In genomic region chr3:108088697-108089096, GRCh38 we compare ENCODE assay signal across 1 cellular context.
TF ChIP-seq lines count a peak whose summit lies in the region.

No MANE protein-coding gene starts in this region.

TF ChIP-seq in GM12878, 131 proteins besides CTCF, POLR2A, EP300 and RAD21 (continued from another document and continues in another):
- TF ChIP-seq RELA (IDR thresholded peaks at IDR 0.05; ENCODE audit: borderline replicate concordance, partially characterized antibody): peak; percentile 13
- TF ChIP-seq SMAD1 (IDR thresholded peaks at IDR 0.05; ENCODE audit: low read depth, partially characterized antibody): peak; percentile 41
- no peak for TF ChIP-seq ZZZ3 (IDR thresholded peaks at IDR 0.05; ENCODE audit: control insufficient read depth, insufficient read length, low read depth)
- no peak for TF ChIP-seq SMAD5 (IDR thresholded peaks at IDR 0.05; ENCODE audit: low read depth)
- peak; percentile 90 for TF ChIP-seq IRF4 (IDR thresholded peaks at IDR 0.05; ENCODE audit: low read depth, low read length)
- peak; percentile 91 for TF ChIP-seq IKZF1 (conservative IDR thresholded peaks at IDR 0.05)
- TF ChIP-seq ELK1 (IDR thresholded peaks at IDR 0.05; ENCODE audit: low read depth, low read length): no peak
- no peak for TF ChIP-seq EGR1 (IDR thresholded peaks at IDR 0.05; ENCODE audit: borderline replicate concordance in 1 of 2, low read depth in 2 of 2, low read length in 2 of 2)
- no peak for TF ChIP-seq NRF1 (conservative IDR thresholded peaks at IDR 0.05; ENCODE audit: low read depth, low read length)
- TF ChIP-seq BCL11A (IDR thresholded peaks at IDR 0.05; ENCODE audit: low read depth, low read length): peak; percentile 95
- no peak for TF ChIP-seq CHD1 (IDR thresholded peaks at IDR 0.05; ENCODE audit: low read depth, low read length)
- no peak for TF ChIP-seq TCF7 (IDR thresholded peaks at IDR 0.05; ENCODE audit: borderline replicate concordance)
- no peak for TF ChIP-seq PAX8 (IDR thresholded peaks at IDR 0.05)
- no peak for TF ChIP-seq RBBP5 (conservative IDR thresholded peaks at IDR 0.05)
- peak; percentile 43; the same call in 1 of the 2 replicates for TF ChIP-seq RAD51 (IDR thresholded peaks at IDR 0.05)
- no peak for TF ChIP-seq SP1 (IDR thresholded peaks at IDR 0.05; ENCODE audit: low read depth, low read length)
- TF ChIP-seq RUNX3 (IDR thresholded peaks at IDR 0.05; ENCODE audit: low read length): peak; percentile 95
- no peak for TF ChIP-seq SMC3 (IDR thresholded peaks at IDR 0.05; ENCODE audit: borderline replicate concordance, low read length)
- no peak for TF ChIP-seq E4F1 (IDR thresholded peaks at IDR 0.05; ENCODE audit: borderline replicate concordance, partially characterized antibody)
- peak; percentile 46; the same call in 1 of the 2 replicates for TF ChIP-seq ATF7 (IDR thresholded peaks at IDR 0.05; ENCODE audit: low read depth)
- TF ChIP-seq HDAC6 (IDR thresholded peaks at IDR 0.05; ENCODE audit: unreplicated experiment): no peak
- no peak for TF ChIP-seq CUX1 (IDR thresholded peaks at IDR 0.05; ENCODE audit: insufficient replicate concordance, low read depth, low read length)
- TF ChIP-seq MYC (IDR thresholded peaks at IDR 0.05; ENCODE audit: insufficient read depth, insufficient read length, insufficient replicate concordance, low read length, severe bottlenecking): no peak
- TF ChIP-seq MYB (IDR thresholded peaks at IDR 0.05; ENCODE audit: borderline replicate concordance, low read depth, low read length): no peak
- TF ChIP-seq SRF (IDR thresholded peaks at IDR 0.05; ENCODE audit: low read depth in 2 of 2, low read length in 2 of 2): no peak
- TF ChIP-seq CREB1 (IDR thresholded peaks at IDR 0.05; ENCODE audit: low read depth): no peak
- no peak for TF ChIP-seq RFX5 (IDR thresholded peaks at IDR 0.05; ENCODE audit: low read depth, low read length)
- TF ChIP-seq YBX1 (IDR thresholded peaks at IDR 0.05): no peak
- TF ChIP-seq HDAC2 (IDR thresholded peaks at IDR 0.05): no peak
- TF ChIP-seq NR2F1 (conservative IDR thresholded peaks at IDR 0.05): peak; percentile 90
- no peak for TF ChIP-seq HSF1 (IDR thresholded peaks at IDR 0.05; ENCODE audit: low read depth, low read length)
- TF ChIP-seq ZNF24 (IDR thresholded peaks at IDR 0.05): 0 out of 2 replicates have a peak, but pooled peaks have one; percentile 46
- TF ChIP-seq BMI1 (IDR thresholded peaks at IDR 0.05; ENCODE audit: borderline replicate concordance): peak; percentile 46; the same call in 1 of the 2 replicates
- no peak for TF ChIP-seq HCFC1 (IDR thresholded peaks at IDR 0.05; ENCODE audit: low read length)
- no peak for TF ChIP-seq CHD2 (IDR thresholded peaks at IDR 0.05; ENCODE audit: borderline replicate concordance, low read depth, low read length)
- no peak for TF ChIP-seq SUZ12 (IDR thresholded peaks at IDR 0.05; ENCODE audit: unreplicated experiment)
- TF ChIP-seq ZNF592 (IDR thresholded peaks at IDR 0.05): no peak
- no peak for TF ChIP-seq TARDBP (IDR thresholded peaks at IDR 0.05; ENCODE audit: borderline replicate concordance)
- TF ChIP-seq USF2 (IDR thresholded peaks at IDR 0.05; ENCODE audit: borderline replicate concordance, low read depth, low read length): no peak
- TF ChIP-seq POLR2AphosphoS2 (IDR thresholded peaks at IDR 0.05; ENCODE audit: low read depth, low read length): no peak
- TF ChIP-seq MXI1 (IDR thresholded peaks at IDR 0.05; ENCODE audit: low read depth, low read length): no peak
- no peak for TF ChIP-seq PRDM15 (CRISPR knock-in tag; IDR thresholded peaks at IDR 0.05)
- TF ChIP-seq SPI1 (IDR thresholded peaks at IDR 0.05; ENCODE audit: borderline replicate concordance, insufficient read depth, low read depth, low read length): no peak
- no peak for TF ChIP-seq ZSCAN29 (IDR thresholded peaks at IDR 0.05)
- TF ChIP-seq STAT1 (conservative IDR thresholded peaks at IDR 0.05): no peak
- no peak for TF ChIP-seq CHD4 (IDR thresholded peaks at IDR 0.05)
- TF ChIP-seq MEF2A (IDR thresholded peaks at IDR 0.05; ENCODE audit: insufficient read depth, low read depth, low read length): 0 out of 2 replicates have a peak, but pooled peaks have one; percentile 40
- no peak for TF ChIP-seq SREBF2 (IDR thresholded peaks at IDR 0.05; ENCODE audit: low read length)
- TF ChIP-seq CEBPB (IDR thresholded peaks at IDR 0.05; ENCODE audit: borderline replicate concordance in 1 of 2, low read depth in 2 of 2, low read length in 2 of 2): no peak
- no peak for TF ChIP-seq TAF1 (IDR thresholded peaks at IDR 0.05; ENCODE audit: borderline replicate concordance, low read depth, low read length)
- TF ChIP-seq JUNB (IDR thresholded peaks at IDR 0.05): peak; percentile 89
- no peak for TF ChIP-seq NFXL1 (IDR thresholded peaks at IDR 0.05; ENCODE audit: borderline replicate concordance)
